In the genomic region with DNA sequence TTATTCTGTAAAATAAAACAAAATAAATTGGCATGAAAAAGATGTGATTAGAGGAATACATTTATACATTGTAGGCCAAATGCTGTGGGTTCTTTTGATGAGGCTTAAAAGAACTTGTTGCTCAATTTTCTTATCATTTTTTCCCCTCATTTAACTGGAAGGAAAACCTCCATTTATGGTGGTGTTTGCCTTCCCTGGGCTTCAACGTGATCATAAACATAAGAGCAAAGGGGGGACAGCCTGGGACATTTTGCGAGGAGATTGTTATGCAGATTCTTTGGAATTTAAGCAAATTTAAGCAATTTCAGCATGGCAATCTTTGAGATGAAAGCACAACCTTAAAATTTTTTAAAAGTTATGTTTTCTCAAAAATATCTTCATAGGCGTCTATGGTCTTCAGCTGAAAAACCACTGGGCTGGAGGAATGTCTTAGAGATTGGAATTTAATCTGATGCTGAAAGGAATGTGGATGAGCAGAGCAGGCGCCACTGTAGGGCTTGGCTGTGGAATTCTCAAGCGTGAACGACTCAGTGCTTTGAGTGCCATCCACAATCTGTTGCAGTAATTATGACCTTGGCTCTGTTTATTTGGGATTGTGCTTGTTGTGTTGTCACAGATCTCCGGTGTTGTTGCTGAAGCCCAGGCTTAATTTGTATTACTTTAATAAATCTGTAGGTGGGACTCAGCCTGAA, we compare ENCODE assay signal across 1 cellular context.
TF ChIP-seq lines count a peak whose summit lies in the region.

No MANE protein-coding gene starts in this region.

TF ChIP-seq in HEK293T, 16 proteins besides CTCF, POLR2A, EP300 and RAD21 (continued from another document):
- TF ChIP-seq, protein P1, sequence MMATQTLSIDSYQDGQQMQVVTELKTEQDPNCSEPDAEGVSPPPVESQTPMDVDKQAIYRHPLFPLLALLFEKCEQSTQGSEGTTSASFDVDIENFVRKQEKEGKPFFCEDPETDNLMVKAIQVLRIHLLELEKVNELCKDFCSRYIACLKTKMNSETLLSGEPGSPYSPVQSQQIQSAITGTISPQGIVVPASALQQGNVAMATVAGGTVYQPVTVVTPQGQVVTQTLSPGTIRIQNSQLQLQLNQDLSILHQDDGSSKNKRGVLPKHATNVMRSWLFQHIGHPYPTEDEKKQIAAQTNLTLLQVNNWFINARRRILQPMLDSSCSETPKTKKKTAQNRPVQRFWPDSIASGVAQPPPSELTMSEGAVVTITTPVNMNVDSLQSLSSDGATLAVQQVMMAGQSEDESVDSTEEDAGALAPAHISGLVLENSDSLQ (IDR thresholded peaks at IDR 0.05): no peak
- no peak for TF ChIP-seq TARDBP (IDR thresholded peaks at IDR 0.05)
- no peak for TF ChIP-seq L3MBTL2 (conservative IDR thresholded peaks at IDR 0.05)
- TF ChIP-seq FOXM1 (IDR thresholded peaks at IDR 0.05; ENCODE audit: borderline replicate concordance): no peak
- TF ChIP-seq ARNT (IDR thresholded peaks at IDR 0.05): no peak
- TF ChIP-seq SUZ12 (IDR thresholded peaks at IDR 0.05): no peak
- TF ChIP-seq ZNF384 (IDR thresholded peaks at IDR 0.05): no peak
